21 cellular contexts compared by ENCODE assay signal in the genomic region with DNA sequence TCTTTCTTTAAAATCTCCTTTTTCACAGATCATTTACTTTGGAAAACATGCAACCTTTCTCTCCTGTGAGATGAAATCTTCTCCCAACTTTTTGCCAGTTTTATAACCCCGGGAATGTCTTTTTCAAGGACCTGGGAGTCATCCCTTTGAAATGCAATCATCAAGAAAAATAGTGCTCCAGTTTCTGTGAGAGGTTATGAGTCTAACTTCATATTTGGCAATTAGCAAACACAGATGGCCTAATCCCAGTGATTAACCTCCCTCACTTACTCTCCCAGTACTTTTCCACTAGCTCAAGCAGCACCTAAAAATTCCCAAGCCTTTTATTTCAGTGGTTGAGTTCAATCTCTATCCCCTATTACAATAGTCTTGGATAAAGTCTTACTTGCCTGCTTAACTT.
"Had no signal": no experiment of that assay in that cellular context is flagged by ENCODE, and none has a peak within 500 bp of the region (broad histone marks: within the 10 kb centered on the region; RNA-seq: fewer than 3 reads in every experiment).

No MANE protein-coding gene starts in this region.

- H3K9me3 ChIP-seq: gastroesophageal sphincter, spleen, testis, upper lobe of left lung had no signal

- H3K9me3 Mint-ChIP-seq: activated CD4-positive, alpha-beta memory T cell treated with anti-CD3 and anti-CD28 coated beads for 36 hours; activated naive CD8-positive, alpha-beta T cell treated with anti-CD3 and anti-CD28 coated beads, Interleukin-2, amount 10 ng/mL, durations not matched to agents 7 days and 5 days; activated T-helper 17 cell treated with anti-CD3 and anti-CD28 coated beads, Interleukin-2, amount 50 U/mL, for 72 hours; neural crest cell; stimulated activated memory B cell treated with anti-CD40 and anti-IgM and Interleukin-4, amounts not matched to agents 10 μg/mL and 1 μg/mL and 100 μg/mL, for 72 hours; WTC11 had no signal

- H3K36me3 Mint-ChIP-seq: activated CD4-positive, alpha-beta memory T cell treated with anti-CD3 and anti-CD28 coated beads for 36 hours; activated CD8-positive, alpha-beta memory T cell treated with anti-CD3 and anti-CD28 coated beads, Interleukin-2, amount 10 ng/mL, durations not matched to agents 7 days and 5 days; activated naive CD8-positive, alpha-beta T cell treated with anti-CD3 and anti-CD28 coated beads, Interleukin-2, amount 10 ng/mL, durations not matched to agents 7 days and 5 days; naive B cell; stimulated activated memory B cell treated with anti-CD40 and anti-IgM and Interleukin-4, amounts not matched to agents 10 μg/mL and 1 μg/mL and 100 μg/mL, for 72 hours; WTC11 had no signal

- H3K4me1 Mint-ChIP-seq: activated CD8-positive, alpha-beta memory T cell treated with anti-CD3 and anti-CD28 coated beads, Interleukin-2, amount 10 ng/mL, durations not matched to agents 7 days and 5 days; activated naive CD8-positive, alpha-beta T cell treated with anti-CD3 and anti-CD28 coated beads, Interleukin-2, amount 10 ng/mL, durations not matched to agents 7 days and 5 days; activated T-helper 17 cell treated with anti-CD3 and anti-CD28 coated beads, Interleukin-2, amount 50 U/mL, for 72 hours; naive B cell; neural crest cell; stimulated activated memory B cell treated with anti-CD40 and anti-IgM and Interleukin-4, amounts not matched to agents 10 μg/mL and 1 μg/mL and 100 μg/mL, for 72 hours had no signal

- H3K27ac ChIP-seq: brain microvascular endothelial cell, coronary artery, gastroesophageal sphincter, heart left ventricle, spleen, testis, upper lobe of left lung had no signal

- H3K27ac Mint-ChIP-seq: activated CD4-positive, alpha-beta memory T cell treated with anti-CD3 and anti-CD28 coated beads for 36 hours; activated CD8-positive, alpha-beta memory T cell treated with anti-CD3 and anti-CD28 coated beads, Interleukin-2, amount 10 ng/mL, durations not matched to agents 7 days and 5 days; activated naive CD8-positive, alpha-beta T cell treated with anti-CD3 and anti-CD28 coated beads, Interleukin-2, amount 10 ng/mL, durations not matched to agents 7 days and 5 days; activated T-helper 17 cell treated with anti-CD3 and anti-CD28 coated beads, Interleukin-2, amount 50 U/mL, for 72 hours; naive B cell; stimulated activated memory B cell treated with anti-CD40 and anti-IgM and Interleukin-4, amounts not matched to agents 10 μg/mL and 1 μg/mL and 100 μg/mL, for 72 hours; WTC11 had no signal

- H3K4me3 Mint-ChIP-seq: activated CD4-positive, alpha-beta memory T cell treated with anti-CD3 and anti-CD28 coated beads for 36 hours; activated CD8-positive, alpha-beta memory T cell treated with anti-CD3 and anti-CD28 coated beads, Interleukin-2, amount 10 ng/mL, durations not matched to agents 7 days and 5 days; activated naive CD8-positive, alpha-beta T cell treated with anti-CD3 and anti-CD28 coated beads, Interleukin-2, amount 10 ng/mL, durations not matched to agents 7 days and 5 days; activated T-helper 17 cell treated with anti-CD3 and anti-CD28 coated beads, Interleukin-2, amount 50 U/mL, for 72 hours; naive B cell; neural crest cell; stimulated activated memory B cell treated with anti-CD40 and anti-IgM and Interleukin-4, amounts not matched to agents 10 μg/mL and 1 μg/mL and 100 μg/mL, for 72 hours; WTC11 had no signal

- H3K36me3 ChIP-seq: brain microvascular endothelial cell, gastroesophageal sphincter, heart left ventricle, spleen, upper lobe of left lung had no signal

- DNase-seq: activated CD4-positive, alpha-beta memory T cell treated with anti-CD3 and anti-CD28 coated beads for 36 hours; activated CD4-positive, alpha-beta T cell treated with anti-CD3 and anti-CD28 coated beads for 4 hours; activated CD8-positive, alpha-beta memory T cell treated with anti-CD3 and anti-CD28 coated beads, Interleukin-2, amount 10 ng/mL, durations not matched to agents 7 days and 5 days; activated naive CD4-positive, alpha-beta T cell treated with Interleukin-2 at 50 U/mL for 16 hours; activated naive CD8-positive, alpha-beta T cell treated with anti-CD3 and anti-CD28 coated beads, Interleukin-2, amount 10 ng/mL, durations not matched to agents 7 days and 5 days; brain microvascular endothelial cell; erythroblast; heart left ventricle; left ventricle myocardium superior; naive B cell; retina; spleen; stimulated activated CD4-positive, alpha-beta T cell treated with anti-CD3 and anti-CD28 coated beads, Interleukin-4, amount 100 ng/mL, for 4 hours; testis; upper lobe of left lung had no signal

- H3K4me1 ChIP-seq: gastroesophageal sphincter, heart left ventricle, spleen, testis, upper lobe of left lung had no signal

- H3K4me3 ChIP-seq: coronary artery, gastroesophageal sphincter, heart left ventricle, spleen, testis, upper lobe of left lung had no signal

- ATAC-seq: activated CD8-positive, alpha-beta memory T cell treated with anti-CD3 and anti-CD28 coated beads, Interleukin-2, amount 10 ng/mL, durations not matched to agents 7 days and 5 days; activated T-helper 17 cell treated with anti-CD3 and anti-CD28 coated beads, Interleukin-2, amount 50 U/mL, for 72 hours; gastroesophageal sphincter; heart left ventricle; left ventricle myocardium superior; stimulated activated memory B cell treated with anti-CD40 and anti-IgM and Interleukin-4, amounts not matched to agents 10 μg/mL and 1 μg/mL and 100 μg/mL, for 72 hours; WTC11 had no signal

- H3K27me3 Mint-ChIP-seq: activated CD8-positive, alpha-beta memory T cell treated with anti-CD3 and anti-CD28 coated beads, Interleukin-2, amount 10 ng/mL, durations not matched to agents 7 days and 5 days; activated naive CD8-positive, alpha-beta T cell treated with anti-CD3 and anti-CD28 coated beads, Interleukin-2, amount 10 ng/mL, durations not matched to agents 7 days and 5 days; naive B cell; stimulated activated memory B cell treated with anti-CD40 and anti-IgM and Interleukin-4, amounts not matched to agents 10 μg/mL and 1 μg/mL and 100 μg/mL, for 72 hours had no signal

- H3K27me3 ChIP-seq: brain microvascular endothelial cell, gastroesophageal sphincter, heart left ventricle, spleen, testis, upper lobe of left lung had no signal
